14 cellular contexts compared by ENCODE assay signal in the genomic region with DNA sequence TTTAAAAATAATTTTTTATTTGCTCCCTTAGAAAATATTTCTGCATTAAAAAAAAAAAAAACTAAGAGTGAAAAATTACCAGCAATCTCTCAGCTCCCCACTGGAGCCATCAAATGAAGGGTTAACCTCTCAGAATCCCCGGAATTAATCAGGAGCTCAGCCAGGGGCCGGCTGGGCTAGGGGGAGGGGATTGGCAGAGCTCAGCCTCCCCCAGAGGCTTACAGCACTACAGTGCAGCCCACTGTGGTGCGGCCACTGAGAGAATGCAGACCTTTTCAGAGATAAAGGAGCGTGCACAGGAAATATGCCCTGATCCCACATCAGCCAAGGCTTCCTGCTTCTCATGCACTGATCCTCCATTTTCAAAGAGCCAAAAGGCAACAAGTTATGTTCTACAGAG.
DNase-seq lines count a peak whose midpoint lies in the region; TF ChIP-seq lines count a peak whose summit lies in the region.
"Had no signal": no experiment of that assay in that cellular context is flagged by ENCODE, and none has a peak within 500 bp of the region (broad histone marks: within the 10 kb centered on the region; RNA-seq: fewer than 3 reads in every experiment).

No MANE protein-coding gene starts in this region.

- H3K14ac ChIP-seq in mesenchymal stem cell (ENCODE audit: low read length in 2 of 2) = no peak overlapping the region

- H2BK12ac ChIP-seq in mesenchymal stem cell (ENCODE audit: low read length in 2 of 2) = no peak overlapping the region

- H3K79me1 ChIP-seq in mesenchymal stem cell (replicated peaks; ENCODE audit: low read length, poor library complexity, severe bottlenecking) = no peaks in the 10 kb centered on the region

- H3K27me3 Mint-ChIP-seq in endodermal cell (ENCODE audit: insufficient read depth) = no peaks in the 10 kb centered on the region
- H3K27me3 Mint-ChIP-seq: activated naive CD4-positive, alpha-beta T cell treated with anti-CD3 and anti-CD28 coated beads, Interleukin-2, amount 10 ng/mL, durations not matched to agents 7 days and 5 days had no signal

- H3K36me3 ChIP-seq in NT2/D1 (ENCODE audit: insufficient read depth, insufficient read length, low read length) (no peaks in the 10 kb centered on the region), endodermal cell (ENCODE audit: control insufficient read depth, insufficient read depth, low read length) (no peaks in the 10 kb centered on the region), mesenchymal stem cell (ENCODE audit: control insufficient read depth in 1 of 2, insufficient read depth in 2 of 2, low read depth in 1 of 2, low read length in 2 of 2) (no peaks in the 10 kb centered on the region)
- H3K36me3 ChIP-seq: neutrophil, SJSA1 had no signal

- H2BK15ac ChIP-seq in mesenchymal stem cell (ENCODE audit: low read depth, poor library complexity, severe bottlenecking) = no peak overlapping the region

- H3K4me3 Mint-ChIP-seq in endodermal cell = peak overlapping the region; percentile 29
- H3K4me3 Mint-ChIP-seq: activated naive CD4-positive, alpha-beta T cell treated with anti-CD3 and anti-CD28 coated beads, Interleukin-2, amount 10 ng/mL, durations not matched to agents 7 days and 5 days; effector memory CD8-positive, alpha-beta T cell had no signal

- H3K4me2 ChIP-seq in mesenchymal stem cell (ENCODE audit: low read length, poor library complexity, severe bottlenecking) = no peak overlapping the region

- H4K8ac ChIP-seq in mesenchymal stem cell (ENCODE audit: low read length) = no peak overlapping the region

- H3K9ac ChIP-seq in NT2/D1 (ENCODE audit: insufficient read length, low read depth) (no peak overlapping the region), endodermal cell (ENCODE audit: extremely low read depth, low read length, poor library complexity, severe bottlenecking) (no peak overlapping the region), mesenchymal stem cell (ENCODE audit: low read length) (no peak overlapping the region)

- TF ChIP-seq CTCF in endodermal cell (conservative IDR thresholded peaks at IDR 0.05) = peak; percentile 32

- H4K91ac ChIP-seq in mesenchymal stem cell (ENCODE audit: low read length) = no peak overlapping the region

- no peak overlapping the region for H2BK120ac ChIP-seq in mesenchymal stem cell (ENCODE audit: low read depth, low read length)

- H3K4me3 ChIP-seq in NT2/D1 (ENCODE audit: insufficient read length, low read depth) (no peak overlapping the region), endodermal cell (ENCODE audit: low read length) (peak overlapping the region; percentile 26), mesenchymal stem cell (ENCODE audit: insufficient read depth in 1 of 2, low read depth in 1 of 2, low read length in 2 of 2) (no peak overlapping the region)
- H3K4me3 ChIP-seq: SJSA1 had no signal

- no peak overlapping the region for H2BK5ac ChIP-seq in mesenchymal stem cell (ENCODE audit: low read depth, low read length, poor library complexity, severe bottlenecking)

- H3K4me1 ChIP-seq in NT2/D1 (ENCODE audit: insufficient read depth, insufficient read length) (no peaks in the 10 kb centered on the region), endodermal cell (ENCODE audit: control insufficient read depth, insufficient read depth, low read length) (peaks cover 17% of the 10 kb centered on the region), mesenchymal stem cell (ENCODE audit: control insufficient read depth, insufficient read depth, low read depth, low read length) (peaks cover 2% of the 10 kb centered on the region)

- 0 to 8% methylated on average over 1 to 4 of the region's 4 CpGs for WGBS in endodermal cell (ENCODE audit: insufficient coverage in 1 of 2, insufficient read length in 1 of 2), 2 experiments
- WGBS in mesenchymal stem cell = 5% methylated on average over 2 of the region's 4 CpGs

- peak; percentile 75 for DNase-seq in D341Med (ENCODE audit: low spot score)
- DNase-seq in NT2/D1 (ENCODE audit: low read depth, low spot score) = peak; percentile 30
- DNase-seq in endodermal cell = peak; percentile 88
- DNase-seq in mesenchymal stem cell = peak; percentile 44
- DNase-seq in NK-92 (lab: John Stamatoyannopoulos, UW; ENCODE audit: unreplicated experiment) = no peak
- DNase-seq in superior temporal gyrus (ENCODE audit: extremely low spot score) = no peak
- no peak for DNase-seq in NCI-H2171 treated with DMSO at 0.1 percent for 48 hours (lab: John Stamatoyannopoulos, UW)
- DNase-seq in DMS53 (lab: John Stamatoyannopoulos, UW) = no peak
- DNase-seq: activated naive CD4-positive, alpha-beta T cell treated with anti-CD3 and anti-CD28 coated beads, Interleukin-2, amount 10 ng/mL, durations not matched to agents 7 days and 5 days; effector memory CD8-positive, alpha-beta T cell; HCEC 1CT; stimulated activated CD4-positive, alpha-beta T cell treated with anti-CD3 and anti-CD28 coated beads, Interleukin-4, amount 100 ng/mL, for 24 hours had no signal

- H3K9me3 ChIP-seq in NT2/D1 (ENCODE audit: insufficient read depth, low read length) (no peaks in the 10 kb centered on the region), endodermal cell (ENCODE audit: control insufficient read depth, low read length) (no peaks in the 10 kb centered on the region), mesenchymal stem cell (ENCODE audit: control insufficient read depth, low read length) (no peaks in the 10 kb centered on the region)
- H3K9me3 ChIP-seq: neutrophil, SJSA1 had no signal

- no peaks in the 10 kb centered on the region for H3K36me3 Mint-ChIP-seq in endodermal cell (ENCODE audit: low read depth)
- H3K36me3 Mint-ChIP-seq: activated naive CD4-positive, alpha-beta T cell treated with anti-CD3 and anti-CD28 coated beads, Interleukin-2, amount 10 ng/mL, durations not matched to agents 7 days and 5 days had no signal

- H2AK5ac ChIP-seq in mesenchymal stem cell (ENCODE audit: low read length, severe bottlenecking) = no peak overlapping the region

- H3K9me3 Mint-ChIP-seq in endodermal cell = no peaks in the 10 kb centered on the region
- H3K9me3 Mint-ChIP-seq: activated naive CD4-positive, alpha-beta T cell treated with anti-CD3 and anti-CD28 coated beads, Interleukin-2, amount 10 ng/mL, durations not matched to agents 7 days and 5 days had no signal

- H3K27me3 ChIP-seq in NT2/D1 (ENCODE audit: insufficient read depth, insufficient read length) (no peaks in the 10 kb centered on the region), endodermal cell (ENCODE audit: control insufficient read depth, insufficient read depth, low read length, poor library complexity, severe bottlenecking) (no peaks in the 10 kb centered on the region), mesenchymal stem cell (ENCODE audit: control insufficient read depth in 1 of 2, insufficient read depth in 1 of 2, low read length in 2 of 2) (no peaks in the 10 kb centered on the region)
- H3K27me3 ChIP-seq: neutrophil, SJSA1 had no signal

- no peak overlapping the region for H2AFZ ChIP-seq in mesenchymal stem cell (ENCODE audit: low read depth, low read length)

- peaks cover 46% of the 10 kb centered on the region for H3K4me1 Mint-ChIP-seq in endodermal cell
- H3K4me1 Mint-ChIP-seq: activated naive CD4-positive, alpha-beta T cell treated with anti-CD3 and anti-CD28 coated beads, Interleukin-2, amount 10 ng/mL, durations not matched to agents 7 days and 5 days had no signal

- no peak overlapping the region for H3K4ac ChIP-seq in mesenchymal stem cell (ENCODE audit: low read depth in 1 of 2, low read length in 2 of 2)

- no peak overlapping the region for H3K18ac ChIP-seq in mesenchymal stem cell (ENCODE audit: low read depth in 1 of 2, low read length in 2 of 2)

- no peak overlapping the region for H3K27ac ChIP-seq in endodermal cell (ENCODE audit: low read depth, low read length)
- no peak overlapping the region for H3K27ac ChIP-seq in mesenchymal stem cell (ENCODE audit: low read length, poor library complexity, severe bottlenecking)
- H3K27ac ChIP-seq: neutrophil, SJSA1 had no signal

- no peak overlapping the region for H3K23ac ChIP-seq in mesenchymal stem cell (ENCODE audit: low read length in 2 of 2)

- H3K27ac Mint-ChIP-seq in endodermal cell = peak overlapping the region; percentile 85
- H3K27ac Mint-ChIP-seq: activated naive CD4-positive, alpha-beta T cell treated with anti-CD3 and anti-CD28 coated beads, Interleukin-2, amount 10 ng/mL, durations not matched to agents 7 days and 5 days; effector memory CD8-positive, alpha-beta T cell had no signal

Comparison
In these comparisons a context has a peak if more than half of its experiments do, and no peak if none do; other contexts are left out.
1. DNase-seq: peak in D341Med (single experiment), NT2/D1 (single experiment), endodermal cell (single experiment) and mesenchymal stem cell (single experiment); none in NK-92 (single experiment), superior temporal gyrus (single experiment), NCI-H2171 treated with DMSO at 0.1 percent for 48 hours (single experiment) and DMS53 (single experiment).